In the genomic region with DNA sequence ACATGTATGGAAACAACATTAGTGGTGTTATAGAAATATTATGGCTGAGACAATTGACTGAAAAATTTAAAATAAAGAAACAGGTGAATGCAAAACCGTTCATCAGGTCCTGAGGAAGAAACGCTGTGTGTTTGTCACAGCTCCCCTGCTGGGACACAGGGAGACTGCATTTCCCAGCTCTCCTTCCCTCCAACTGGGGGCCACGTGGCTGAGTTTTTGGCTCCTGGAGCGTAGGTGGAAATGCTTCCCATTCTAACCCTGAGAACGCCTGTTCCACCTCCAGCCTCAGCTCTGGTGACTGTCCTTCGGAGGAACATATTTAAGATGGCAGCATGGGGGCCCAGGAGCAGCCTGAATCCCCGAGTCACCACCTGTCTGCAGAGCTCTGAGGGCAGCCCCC, we compare ENCODE assay signal across 1 cellular context.
TF ChIP-seq lines count a peak whose summit lies in the region.

No MANE protein-coding gene starts in this region.

TF ChIP-seq in A549, 52 proteins besides CTCF, POLR2A, EP300 and RAD21 (continued from another document):
- TF ChIP-seq HOXB13 (CRISPR knock-in tag; IDR thresholded peaks at IDR 0.05; ENCODE audit: low read depth) (no peak), HOXB5 (CRISPR knock-in tag; IDR thresholded peaks at IDR 0.05) (no peak), TFCP2L1 (CRISPR knock-in tag; IDR thresholded peaks at IDR 0.05) (no peak), TP53 (CRISPR knock-in tag; IDR thresholded peaks at IDR 0.05) (no peak), MAX (IDR thresholded peaks at IDR 0.05) (peak; percentile 48; the same call in 1 of the 2 replicates), NFE2L2 (conservative IDR thresholded peaks at IDR 0.05; ENCODE audit: low read length) (no peak), MAZ (IDR thresholded peaks at IDR 0.05; ENCODE audit: borderline replicate concordance, low read depth, low read length) (no peak), POLR2AphosphoS2 (conservative IDR thresholded peaks at IDR 0.05; ENCODE audit: low read length) (no peak)
- TF ChIP-seq, protein P1, sequence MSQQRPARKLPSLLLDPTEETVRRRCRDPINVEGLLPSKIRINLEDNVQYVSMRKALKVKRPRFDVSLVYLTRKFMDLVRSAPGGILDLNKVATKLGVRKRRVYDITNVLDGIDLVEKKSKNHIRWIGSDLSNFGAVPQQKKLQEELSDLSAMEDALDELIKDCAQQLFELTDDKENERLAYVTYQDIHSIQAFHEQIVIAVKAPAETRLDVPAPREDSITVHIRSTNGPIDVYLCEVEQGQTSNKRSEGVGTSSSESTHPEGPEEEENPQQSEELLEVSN (IDR thresholded peaks at IDR 0.05; ENCODE audit: borderline replicate concordance, low read depth): peak; percentile 54
